Comparison of ENCODE assay signal across 8 cellular contexts in genomic region chr18:26470011-26470637, GRCh38.
DNase-seq lines count a peak whose midpoint lies in the region; ATAC-seq and TF ChIP-seq lines count a peak whose summit lies in the region.

No MANE protein-coding gene starts in this region.

- H4K8ac ChIP-seq in IMR-90 (ENCODE audit: low read depth in 2 of 2, low read length in 2 of 2), result peak overlapping the region in 1 of 2 experiments; percentile 59; a peak in 1 of 4 replicates

- H3K4me3 ChIP-seq in GM12864 (ENCODE audit: low read depth, low read length) (no peak overlapping the region), IMR-90 (ENCODE audit: insufficient read depth, low read depth, low read length) (no peak overlapping the region), transverse colon (no peak overlapping the region)

- H2AK5ac ChIP-seq in IMR-90 (ENCODE audit: low read depth, low read length), result peak overlapping the region; percentile 87

- CTCF ChIA-PET in IMR-90 (lab: Yijun Ruan, JAX), result interaction anchor here (0.9 to 1.1 kb wide), 3 partner anchors 11 to 14 kb away, joined by 3 to 4 read pairs (median 3); no protein-coding TSS in a partner anchor

- no peak for TF ChIP-seq CTCF in GM12864 (IDR thresholded peaks at IDR 0.05; ENCODE audit: low read depth, low read length, missing control alignments)
- TF ChIP-seq CTCF in IMR-90 (conservative IDR thresholded peaks at IDR 0.05; ENCODE audit: low read depth, low read length), result no peak
- no peak for TF ChIP-seq CTCF in transverse colon (IDR thresholded peaks at IDR 0.05)

- intact Hi-C loops in IMR-90 (cut with micrococcal nuclease) (loop anchor here (2.0 kb wide), 1 partner anchor 79 kb away; the partner anchor contains the start of gene KCTD1), transverse colon (cut with DNase I; ENCODE audit: low total_unique reads) (no loop called here)

- dilution Hi-C loops in IMR-90 (cut with HindIII; ENCODE audit: low sequenced_read_pairs, unreplicated experiment), result no loop called here

- H3K18ac ChIP-seq in IMR-90 (ENCODE audit: low read depth, low read length), result no peak overlapping the region

- H3K9me3 ChIP-seq in IMR-90 (ENCODE audit: control insufficient read depth, insufficient read depth, low read length), result no peaks in the 10 kb centered on the region
- H3K9me3 ChIP-seq in transverse colon, result no peaks in the 10 kb centered on the region

- POLR2A ChIA-PET in IMR-90 (lab: Charles Lee; ENCODE audit: unreplicated experiment), result no interaction called here

- no peak overlapping the region; the same call in 1 of the 2 replicates for H4K91ac ChIP-seq in IMR-90 (ENCODE audit: insufficient read depth, low read depth, low read length)

- peak; percentile 89 for ATAC-seq in GM21529 (IDR thresholded peaks at IDR 0.05; ENCODE audit: unreplicated experiment)
- ATAC-seq in IMR-90 (ENCODE audit: low read depth), result no peak; the same call in 1 of the 2 replicates

- H2BK120ac ChIP-seq in IMR-90 (ENCODE audit: low read depth, low read length), result no peak overlapping the region

- peak overlapping the region; percentile 11 for H2AFZ ChIP-seq in IMR-90 (replicated peaks; ENCODE audit: low read length, poor library complexity)

- H3K9me1 ChIP-seq in IMR-90 (ENCODE audit: insufficient read depth, low read length), result peaks cover 12% of the 10 kb centered on the region

- DNase-seq in GM12864 (ENCODE audit: low read depth) (peak; percentile 46), IMR-90 (peak; percentile 73), fibroblast of gingiva (ENCODE audit: low read depth) (peak; percentile 22), ecto neural progenitor cell (ENCODE audit: low spot score) (no peak), RPMI8226 (no peak), mesenteric fat pad (ENCODE audit: low spot score) (no peak), transverse colon (no peak)

- BruUV-seq in IMR-90 (replicated peaks; lab: Mats Ljungman, UMichigan), result no TSS peak

- no peak overlapping the region for H3K23ac ChIP-seq in IMR-90 (ENCODE audit: low read depth, low read length)

- H4K20me1 ChIP-seq in IMR-90 (ENCODE audit: insufficient read depth, low read length), result no peaks in the 10 kb centered on the region

- no peak overlapping the region for H3K4me2 ChIP-seq in IMR-90 (ENCODE audit: low read depth, low read length)

- H3K79me1 ChIP-seq in IMR-90 (ENCODE audit: low read depth in 1 of 2, low read length in 2 of 2), result no peaks in the 10 kb centered on the region

- H3K56ac ChIP-seq in IMR-90 (ENCODE audit: extremely low read depth, insufficient read depth, low read length), result no peak overlapping the region

- H3K9ac ChIP-seq in IMR-90 (ENCODE audit: low read depth, low read length), result peak overlapping the region; percentile 27; the same call in 1 of the 2 replicates

- TF ChIP-seq RAD21 in IMR-90 (IDR thresholded peaks at IDR 0.05; ENCODE audit: low read length), result no peak

- H3K27me3 ChIP-seq in IMR-90 (ENCODE audit: control insufficient read depth, insufficient read depth, low read length), result no peaks in the 10 kb centered on the region
- no peaks in the 10 kb centered on the region for H3K27me3 ChIP-seq in transverse colon

- no peak overlapping the region for H4K5ac ChIP-seq in IMR-90 (ENCODE audit: low read depth, low read length)

- H3K4me1 ChIP-seq in IMR-90 (ENCODE audit: control insufficient read depth, insufficient read depth, low read length) (peaks cover 10% of the 10 kb centered on the region), transverse colon (no peaks in the 10 kb centered on the region)

- H2BK5ac ChIP-seq in IMR-90 (ENCODE audit: low read depth, low read length, poor library complexity, severe bottlenecking), result no peak overlapping the region

- TF ChIP-seq POLR2A in IMR-90 (IDR thresholded peaks at IDR 0.05; ENCODE audit: low read depth, low read length), result no peak
- no peak for TF ChIP-seq POLR2A in transverse colon (IDR thresholded peaks at IDR 0.05)

- H2BK15ac ChIP-seq in IMR-90 (ENCODE audit: low read depth, low read length), result 0 out of 3 replicates have a peak overlapping the region, but pooled peaks have one; percentile 25

- no peak overlapping the region for H3K4ac ChIP-seq in IMR-90 (ENCODE audit: low read depth, low read length)

- WGBS in IMR-90 (ENCODE audit: extremely low coverage in 2 of 2, insufficient read length in 1 of 2), 2 experiments, result 37% methylated on average over 5 of the region's 10 CpGs; no CpG with 5 or more reads in 1 of the 2 experiments
- WGBS in transverse colon (ENCODE audit: low coverage in 1 of 2), 2 donors, result 68 to 71% methylated on average over 8 to 10 of the region's 10 CpGs

- peak overlapping the region; percentile 34; the same call in 1 of the 2 replicates for H3K14ac ChIP-seq in IMR-90 (replicated peaks; ENCODE audit: low read depth, low read length)

- H3K27ac ChIP-seq in IMR-90 (ENCODE audit: insufficient read depth, low read length), result no peak overlapping the region
- no peak overlapping the region for H3K27ac ChIP-seq in transverse colon

- H2AK9ac ChIP-seq in IMR-90 (replicated peaks; ENCODE audit: low read depth, low read length, poor library complexity), result peak overlapping the region; percentile 10

- in situ Hi-C loops in IMR-90 (cut with MboI; ENCODE audit: low sequenced_read_pairs), result no loop called here
- in situ Hi-C loops in transverse colon (cut with MboI; ENCODE audit: low pct_ligation_motif_present in 1 of 4, low pct_unique_long_range_greater_than_20kb in 1 of 4, low sequenced_read_pairs in 3 of 4), result no loop called here

- no peak for TF ChIP-seq EP300 in transverse colon (IDR thresholded peaks at IDR 0.05; ENCODE audit: low read depth)

- H3K36me3 ChIP-seq in IMR-90 (ENCODE audit: control insufficient read depth, insufficient read depth, low read length) (no peaks in the 10 kb centered on the region), transverse colon (no peaks in the 10 kb centered on the region)

- H2BK20ac ChIP-seq in IMR-90 (ENCODE audit: low read depth, low read length), result no peak overlapping the region

TF ChIP-seq in IMR-90, 13 proteins besides CTCF, POLR2A, EP300 and RAD21:
- TF ChIP-seq RFX5 (IDR thresholded peaks at IDR 0.05; ENCODE audit: low read depth, low read length) (no peak), SMC3 (IDR thresholded peaks at IDR 0.05; ENCODE audit: low read depth, low read length) (no peak), NFE2L2 (IDR thresholded peaks at IDR 0.05; ENCODE audit: low read depth, low read length) (no peak), ELK1 (IDR thresholded peaks at IDR 0.05; ENCODE audit: borderline replicate concordance, low read depth, low read length) (no peak), MXI1 (IDR thresholded peaks at IDR 0.05; ENCODE audit: borderline replicate concordance, low read depth, low read length) (no peak), MAZ (IDR thresholded peaks at IDR 0.05; ENCODE audit: borderline replicate concordance, low read depth, low read length) (no peak)
TF ChIP-seq in IMR-90: peak in this region for 0.

Comparison
In these comparisons a context has a peak if more than half of its experiments do, and no peak if none do; other contexts are left out.
1. DNase-seq: peak in GM12864 (single experiment), IMR-90 (single experiment) and fibroblast of gingiva (single experiment); none in ecto neural progenitor cell (single experiment), RPMI8226 (single experiment), mesenteric fat pad (single experiment) and transverse colon (single experiment).